ENCODE assay signal across 8 cellular contexts in the genomic region with DNA sequence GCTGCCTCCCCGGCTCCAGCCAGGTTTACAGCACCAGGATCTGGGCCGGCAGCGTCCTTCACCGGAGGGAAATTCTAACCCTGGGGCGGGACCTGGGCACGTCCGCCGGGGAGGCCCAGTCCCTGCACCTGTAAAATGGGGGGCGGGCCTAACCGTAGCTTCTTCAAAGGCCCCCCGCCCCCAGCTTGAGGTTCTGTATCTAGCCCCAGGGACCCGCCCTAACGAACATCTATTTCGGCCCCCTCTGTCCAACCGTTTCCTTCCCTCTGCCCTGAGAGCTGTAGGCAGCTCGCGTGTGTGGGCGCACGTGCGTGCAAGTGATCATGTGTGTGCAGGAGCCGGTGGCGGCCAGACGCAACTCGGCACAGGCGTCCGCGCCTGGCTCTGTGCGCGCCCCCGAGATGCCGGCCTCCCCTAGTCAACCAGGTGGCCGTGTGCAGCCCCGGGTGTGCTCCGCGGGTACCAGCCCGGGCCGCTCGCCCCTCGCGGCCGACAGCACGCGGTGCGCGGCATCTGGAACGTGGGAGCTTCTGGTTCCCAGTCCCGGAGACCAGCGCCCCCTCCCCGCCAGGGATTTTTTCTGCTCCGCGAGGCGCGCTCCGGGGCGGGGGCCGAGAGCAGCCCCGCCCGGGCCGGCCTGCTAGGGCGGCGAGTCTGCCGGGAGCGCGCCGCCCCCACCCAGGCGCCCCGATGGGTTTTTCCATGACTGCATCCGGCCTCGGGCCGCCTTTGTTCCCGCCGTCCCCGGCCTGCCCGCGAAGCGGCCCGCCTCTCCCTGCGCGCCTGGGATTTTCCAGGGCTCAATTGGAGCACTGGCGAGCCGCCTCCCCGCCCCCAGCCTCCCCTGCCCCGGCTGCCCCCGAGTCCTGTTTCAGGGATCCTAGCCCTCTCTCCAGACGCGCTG. TPM values are rescaled to one million over a fixed set of nuclear protein-coding genes. Genes with fewer than 3 reads are reported as not detected.
DNase-seq lines count a peak whose midpoint lies in the region; ATAC-seq and TF ChIP-seq lines count a peak whose summit lies in the region.

No MANE protein-coding gene starts in this region.

- H3K9me3 ChIP-seq in HUES6 (ENCODE audit: control insufficient read depth, insufficient read depth, low read depth, low read length), result no peaks in the 10 kb centered on the region
- no peaks in the 10 kb centered on the region for H3K9me3 ChIP-seq in testis

- 0 to 3% methylated on average over 12 to 78 of the region's 86 CpGs for WGBS in testis, 2 donors

- peak overlapping the region; percentile 99 for H3K9ac ChIP-seq in HUES6 (ENCODE audit: low read length)

- peaks cover 45% of the 10 kb centered on the region for H3K4me1 ChIP-seq in HUES6 (ENCODE audit: control insufficient read depth, insufficient read depth, low read length)
- H3K4me1 ChIP-seq in testis, result peaks cover 34% of the 10 kb centered on the region

- intact Hi-C loops in testis (cut with DNase I; ENCODE audit: low total_unique reads), result loop anchor here (2.0 to 5.0 kb wide), 2 partner anchors 53 to 98 kb away; no protein-coding TSS in a partner anchor

- DNase-seq in DMS79 treated with DMSO at 0.1 percent for 48 hours (lab: John Stamatoyannopoulos, UW) (peak; percentile 93), SIG-M5 treated with dmso at 0.1 percent for 504 hours (lab: John Stamatoyannopoulos, UW; ENCODE audit: unreplicated experiment) (peak; percentile 98), glomerular visceral epithelial cell (ENCODE audit: extremely low spot score) (peak; percentile 89), omental fat pad (ENCODE audit: low spot score) (peak; percentile 57), testis (peak; percentile 78)
- DNase-seq in activated naive CD4-positive, alpha-beta T cell treated with anti-CD3 and anti-CD28 coated beads, Interleukin-2, amount 50 U/mL, for 16 hours, result peak; percentile 85

- H3K27me3 ChIP-seq in HUES6 (ENCODE audit: control insufficient read depth, insufficient read depth, low read length) (no peaks in the 10 kb centered on the region), testis (no peaks in the 10 kb centered on the region)

- H3K4me3 ChIP-seq in HUES6 (ENCODE audit: low read depth, low read length) (peak overlapping the region; percentile 66), testis (peak overlapping the region; percentile 46 to 59)

- H3K27ac ChIP-seq in HUES6 (ENCODE audit: low read depth, low read length) (peak overlapping the region; percentile 99), testis (peak overlapping the region; percentile 85 to 86)

- ATAC-seq in GM21447 (IDR thresholded peaks at IDR 0.05; ENCODE audit: unreplicated experiment), result peak; percentile 65
- peak; percentile 75 for ATAC-seq in omental fat pad (ENCODE audit: low FRiP score)

- no peaks in the 10 kb centered on the region for H3K36me3 ChIP-seq in HUES6 (ENCODE audit: control insufficient read depth, insufficient read depth, low read length)
- no peaks in the 10 kb centered on the region for H3K36me3 ChIP-seq in testis (ENCODE audit: low read depth, missing control alignments)

- no peak for TF ChIP-seq POLR2A in testis (IDR thresholded peaks at IDR 0.05)

- no peak for TF ChIP-seq CTCF in omental fat pad (IDR thresholded peaks at IDR 0.05)
- peak in 2 of 3 experiments; percentile 21 to 34 for TF ChIP-seq CTCF in testis (IDR thresholded peaks at IDR 0.05)

RNA-seq across cellular contexts. Expression of a gene that starts 21.2 kb away (rescaled TPM):
- total RNA-seq in omental fat pad (not detected), testis (100 to 1,000 TPM in 1 of 2 donors, 10 to 100 TPM in 1; 84.4 to 248 TPM)
- 166 TPM for polyA plus RNA-seq in testis (ENCODE audit: insufficient read depth, low read depth, low replicate concordance)

Comparison
In these comparisons a context has a peak if more than half of its experiments do, and no peak if none do; other contexts are left out.
1. Peak in every context shown above with its lines: DNase-seq, ATAC-seq, H3K4me3 ChIP-seq and H3K27ac ChIP-seq.
2. CTCF ChIP-seq: peak in testis (2 of 3); none in omental fat pad (0 of 3).
3. RNA of a gene that starts 21.2 kb away (total RNA-seq): 84.4 to 248 TPM in testis; not detected in omental fat pad; every median in the first group is over 10 times any median in the second.